8 cellular contexts compared by ENCODE assay signal in genomic region chr6:88982720-88983119, GRCh38. TPM values are rescaled to one million over a fixed set of nuclear protein-coding genes. Genes with fewer than 3 reads are reported as not detected.
A peak's percentile ranks its signal among the peaks of the same experiment; 100 is the strongest.
DNase-seq lines count a peak whose midpoint lies in the region; ATAC-seq, FAIRE-seq and TF ChIP-seq lines count a peak whose summit lies in the region.

No MANE protein-coding gene starts in this region.

- CTCF ChIA-PET in MCF 10A (lab: Yijun Ruan, JAX): interaction anchor here (0.6 to 3.7 kb wide), 56 partner anchors 8 to 652 kb away, joined by 3 to 74 read pairs (median 4); partner anchors contain the start of genes PM20D2, PNRC1, RNGTT and SRSF12

- POLR2A ChIA-PET in MCF 10A (lab: Yijun Ruan, JAX): interaction anchor here (0.6 to 5.4 kb wide), 19 partner anchors 19 to 369 kb away, joined by 3 to 165 read pairs (median 5); partner anchors contain the start of genes PM20D2, PNRC1 and RNGTT

- in situ Hi-C loops in KBM-7 (cut with MboI; ENCODE audit: low pct_unique_long_range_greater_than_20kb, low sequenced_read_pairs): no loop called here

- no peaks in the 10 kb centered on the region for H3K27me3 Mint-ChIP-seq in MCF 10A (ENCODE audit: insufficient read depth, unreplicated experiment)

- no peaks in the 10 kb centered on the region for H3K4me1 Mint-ChIP-seq in MCF 10A (ENCODE audit: insufficient read depth, unreplicated experiment)

- no peak overlapping the region for H3K4me3 Mint-ChIP-seq in MCF 10A (ENCODE audit: unreplicated experiment)

- no peaks in the 10 kb centered on the region for H3K9me3 Mint-ChIP-seq in MCF 10A (ENCODE audit: unreplicated experiment)

- BruUV-seq in MCF 10A (replicated peaks; lab: Mats Ljungman, UMichigan): no TSS peak

- peak; percentile 80 for TF ChIP-seq CTCF in AG10803 (conservative IDR thresholded peaks at IDR 0.05; ENCODE audit: low read length)
- peak; percentile 46; the same call in 1 of the 2 replicates for TF ChIP-seq CTCF in GM12874 (IDR thresholded peaks at IDR 0.05; ENCODE audit: insufficient read depth, low read depth, low read length)
- TF ChIP-seq CTCF in MCF 10A (IDR thresholded peaks at IDR 0.05; ENCODE audit: unreplicated experiment): peak; percentile 82

- peak; percentile 88 for DNase-seq in AG10803 (ENCODE audit: low read depth)
- DNase-seq in KBM-7: peak; percentile 75
- DNase-seq in OCI-M1 (lab: John Stamatoyannopoulos, UW): peak; percentile 84
- peak; percentile 90 for DNase-seq in MCF 10A (ENCODE audit: unreplicated experiment)
- peak; percentile 4 for DNase-seq in stimulated activated naive CD4-positive, alpha-beta T cell treated with Interleukin-2 at 50 U/mL for 16 hours (lab: John Stamatoyannopoulos, UW)

- no peak for ATAC-seq in GM21367 (IDR thresholded peaks at IDR 0.05; ENCODE audit: unreplicated experiment)

- H3K36me3 Mint-ChIP-seq in MCF 10A (ENCODE audit: insufficient read depth, unreplicated experiment): no peaks in the 10 kb centered on the region

- no peak overlapping the region for H3K27ac Mint-ChIP-seq in MCF 10A (ENCODE audit: low read depth, unreplicated experiment)

- H3K4me3 ChIP-seq in AG10803 (ENCODE audit: low read length): no peak overlapping the region

- FAIRE-seq in islet of Langerhans (lab: Jason Lieb, UNC): peak; percentile 100

- intact Hi-C loops in MCF 10A (cut with micrococcal nuclease): loop anchor here (1.0 to 2.0 kb wide), 7 partner anchors 53 to 386 kb away; partner anchors contain the start of genes PM20D2 and PNRC1

RNA-seq across cellular contexts. Expression of gene RNGTT, which starts 19.3 kb away (rescaled TPM):
- total RNA-seq in MCF 10A (2022): 14.6 and 20.6 TPM in 2 replicates

Comparison
In these comparisons a context has a peak if more than half of its experiments do, and no peak if none do; other contexts are left out.
1. DNase-seq: peak in every context shown above with its lines; median percentile 90 in MCF 10A; 88 in AG10803; 84 in OCI-M1; 75 in KBM-7; 4 in stimulated activated naive CD4-positive, alpha-beta T cell treated with Interleukin-2 at 50 U/mL for 16 hours.